In the genomic region with DNA sequence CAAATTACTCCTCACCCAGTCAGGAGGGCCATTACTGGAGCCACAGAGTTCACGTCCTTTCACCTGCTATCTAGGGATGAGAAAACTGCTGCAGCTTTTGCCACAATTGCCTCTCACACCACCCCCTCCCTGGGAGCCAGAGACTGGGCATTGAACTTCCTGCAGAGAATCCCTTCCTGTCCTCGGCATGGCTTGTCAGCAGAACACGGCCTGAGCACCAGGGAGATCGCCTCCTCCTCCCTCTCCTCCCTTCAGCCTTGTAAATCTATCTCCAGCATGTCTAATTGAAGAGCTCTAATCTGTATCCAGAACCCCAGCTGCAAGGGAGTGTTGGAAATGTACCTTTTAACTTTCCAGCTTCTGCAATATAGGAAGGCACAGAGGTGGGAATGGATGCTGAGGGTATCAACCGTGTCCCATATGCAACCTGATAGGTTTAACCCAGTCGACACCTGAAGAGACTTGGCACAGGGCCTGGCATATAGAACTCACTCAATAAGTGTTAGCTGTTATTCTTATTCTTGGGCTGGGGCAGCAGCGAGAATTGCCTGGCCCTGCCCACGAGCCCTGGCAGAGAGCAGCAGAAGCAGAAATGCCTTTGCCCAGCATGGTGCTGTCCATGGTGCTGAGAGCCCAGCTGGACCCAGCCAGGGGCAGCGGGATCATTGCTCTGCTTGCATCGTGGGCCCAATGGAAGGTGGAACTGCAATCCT, we compare ENCODE assay signal across 9 cellular contexts. TPM values are rescaled to one million over a fixed set of nuclear protein-coding genes. Genes with fewer than 3 reads are reported as not detected.
A peak's percentile ranks its signal among the peaks of the same experiment; 100 is the strongest.
DNase-seq lines count a peak whose midpoint lies in the region; ATAC-seq, FAIRE-seq and TF ChIP-seq lines count a peak whose summit lies in the region.
"Had no signal": no experiment of that assay in that cellular context is flagged by ENCODE, and none has a peak within 500 bp of the region (broad histone marks: within the 10 kb centered on the region; RNA-seq: fewer than 3 reads in every experiment).

No MANE protein-coding gene starts in this region.

- H3K36me3 ChIP-seq in neural progenitor cell (no peaks in the 10 kb centered on the region), transverse colon (no peaks in the 10 kb centered on the region)
- H3K36me3 ChIP-seq: suprapubic skin had no signal

- peak overlapping the region; percentile 64 for H3K4me3 Mint-ChIP-seq in neural progenitor cell

- H3F3A ChIP-seq in neural progenitor cell (ENCODE audit: low read depth): peaks cover 9% of the 10 kb centered on the region

- H3K4me1 ChIP-seq in neural progenitor cell: peaks cover 10% of the 10 kb centered on the region
- H3K4me1 ChIP-seq in transverse colon: peaks cover 0 to 4% (median 0%) of the 10 kb centered on the region in 4 donors
- H3K4me1 ChIP-seq: suprapubic skin had no signal

- H3K79me2 ChIP-seq in neural progenitor cell (ENCODE audit: low read depth): no peaks in the 10 kb centered on the region

- H3K4me3 ChIP-seq in neural progenitor cell (no peak overlapping the region), transverse colon (no peak overlapping the region)
- H3K4me3 ChIP-seq: suprapubic skin had no signal

- peak; percentile 40 for DNase-seq in GM19239 (ENCODE audit: insufficient read length, low spot score)
- peak; percentile 21 for DNase-seq in NCI-H2227 (lab: John Stamatoyannopoulos, UW; ENCODE audit: unreplicated experiment)
- DNase-seq in activated CD8-positive, alpha-beta memory T cell treated with anti-CD3 and anti-CD28 coated beads, Interleukin-2, amount 50 U/mL, for 4 hours: peak; percentile 47
- DNase-seq in neural progenitor cell (ENCODE audit: low spot score): peak; percentile 92
- peak; percentile 64 for DNase-seq in transverse colon

- peaks cover 34% of the 10 kb centered on the region for H4K20me1 ChIP-seq in neural progenitor cell (ENCODE audit: low read depth)

- intact Hi-C loops in transverse colon (cut with DNase I; ENCODE audit: low total_unique reads): no loop called here

- no peaks in the 10 kb centered on the region for H3K36me3 Mint-ChIP-seq in neural progenitor cell

- no peak for TF ChIP-seq POLR2A in transverse colon (IDR thresholded peaks at IDR 0.05)

- H3K4me1 Mint-ChIP-seq in neural progenitor cell: peaks cover 34% of the 10 kb centered on the region

- peaks cover 22% of the 10 kb centered on the region for H3K27me3 Mint-ChIP-seq in neural progenitor cell (ENCODE audit: insufficient read depth, low read depth)

- no peaks in the 10 kb centered on the region for H3K27me3 ChIP-seq in neural progenitor cell
- no peaks in the 10 kb centered on the region for H3K27me3 ChIP-seq in transverse colon

- no peak for FAIRE-seq in GM19239 (lab: Jason Lieb, UNC)

- in situ Hi-C loops in transverse colon (cut with MboI; ENCODE audit: low pct_ligation_motif_present in 1 of 4, low pct_unique_long_range_greater_than_20kb in 1 of 4, low sequenced_read_pairs in 3 of 4): no loop called here

- H3K27ac ChIP-seq in neural progenitor cell: no peak overlapping the region
- H3K27ac ChIP-seq in transverse colon: no peak overlapping the region
- H3K27ac ChIP-seq: suprapubic skin had no signal

- ATAC-seq in esophagus mucosa: peak; percentile 72
- ATAC-seq in HG02884 (IDR thresholded peaks at IDR 0.05; ENCODE audit: unreplicated experiment): no peak
- ATAC-seq in GM21367 (IDR thresholded peaks at IDR 0.05; ENCODE audit: unreplicated experiment): no peak

- 38% methylated on average over 10 of the region's 10 CpGs; no CpG with 5 or more reads in 1 of the 2 donors for WGBS in transverse colon (ENCODE audit: low coverage in 1 of 2), 2 donors

- no peaks in the 10 kb centered on the region for H3K9me3 ChIP-seq in neural progenitor cell (ENCODE audit: low read depth)
- H3K9me3 ChIP-seq in transverse colon: no peaks in the 10 kb centered on the region
- H3K9me3 ChIP-seq: suprapubic skin had no signal

- no peak overlapping the region for H2AFZ ChIP-seq in neural progenitor cell (replicated peaks)

- no peaks in the 10 kb centered on the region for H3K9me3 Mint-ChIP-seq in neural progenitor cell

- no peak for TF ChIP-seq EP300 in transverse colon (IDR thresholded peaks at IDR 0.05; ENCODE audit: low read depth)

- no peak overlapping the region for H3K9ac ChIP-seq in neural progenitor cell

- H3K4me2 ChIP-seq in neural progenitor cell: no peak overlapping the region

- H3K27ac Mint-ChIP-seq in neural progenitor cell: peak overlapping the region; percentile 1

- TF ChIP-seq CTCF in neural progenitor cell (IDR thresholded peaks at IDR 0.05) (no peak), transverse colon (IDR thresholded peaks at IDR 0.05) (no peak)

RNA-seq across cellular contexts. Expression of gene TMEM63C, which starts 26.8 kb away (rescaled TPM):
- total RNA-seq in esophagus mucosa (4.7 TPM), neural progenitor cell (ENCODE audit: low replicate concordance) (1.1 and 1.5 TPM in 2 replicates), transverse colon (10 to 100 TPM; 20.1 to 60.2 (median 33.9) TPM)

Comparison
In these comparisons a context has a peak if more than half of its experiments do, and no peak if none do; other contexts are left out.
1. DNase-seq: peak in every context shown above with its lines; median percentile 92 in neural progenitor cell; 64 in transverse colon; 47 in activated CD8-positive, alpha-beta memory T cell treated with anti-CD3 and anti-CD28 coated beads, Interleukin-2, amount 50 U/mL, for 4 hours; 40 in GM19239; 21 in NCI-H2227.